ENCODE assay signal across 8 cellular contexts in the genomic region with DNA sequence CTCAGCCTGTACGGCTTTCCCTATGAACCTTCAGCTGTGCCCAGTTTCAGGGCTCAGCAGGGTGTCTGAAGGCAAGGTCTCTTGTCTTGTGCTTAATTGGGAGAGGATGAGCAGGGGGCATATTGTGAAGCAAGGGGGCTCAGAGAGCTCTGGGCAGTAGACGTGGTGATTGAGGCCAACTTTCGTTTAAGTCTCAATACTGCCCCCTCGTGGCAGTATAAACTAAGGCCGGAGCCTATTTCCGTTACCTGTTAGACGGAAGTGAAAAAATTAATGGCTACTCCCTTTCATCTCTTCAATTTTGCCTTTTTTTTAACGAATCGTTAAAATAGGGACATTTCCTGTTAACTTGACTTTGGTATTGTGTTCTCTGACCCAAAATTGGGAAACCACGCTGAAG.
DNase-seq lines count a peak whose midpoint lies in the region; ATAC-seq and TF ChIP-seq lines count a peak whose summit lies in the region.

No MANE protein-coding gene starts in this region.

- H3K27ac ChIP-seq in PC-3 (ENCODE audit: low read length) = no peak overlapping the region
- peak overlapping the region in 41 of 59 donors; percentile 3 to 80 (median 43) for H3K27ac ChIP-seq in dorsolateral prefrontal cortex
- no peak overlapping the region for H3K27ac ChIP-seq in mesendoderm (ENCODE audit: low read depth, low read length)

- H2AK5ac ChIP-seq in mesendoderm (ENCODE audit: low read length) = no peak overlapping the region

- no peak overlapping the region for H3K18ac ChIP-seq in mesendoderm (ENCODE audit: low read length)

- intact Hi-C loops in PC-3 (cut with micrococcal nuclease) (loop anchor here (5.0 kb wide), 1 partner anchor 275 kb away; the partner anchor contains the start of gene APOB), dorsolateral prefrontal cortex (cut with DNase I) (loop anchor here (1.0 to 5.0 kb wide), 6 partner anchors 40 to 275 kb away; partner anchors contain the start of gene APOB (in 1 of the 2))

- H2BK120ac ChIP-seq in mesendoderm (ENCODE audit: low read depth, low read length) = no peak overlapping the region

- no peak overlapping the region for H4K5ac ChIP-seq in mesendoderm (ENCODE audit: low read length)

- H3K4me2 ChIP-seq in PC-3 (ENCODE audit: low read length) (no peak overlapping the region), mesendoderm (ENCODE audit: low read length) (no peak overlapping the region)

- no peaks in the 10 kb centered on the region for H3F3A ChIP-seq in PC-3 (ENCODE audit: low read length, unreplicated experiment)

- H3K56ac ChIP-seq in mesendoderm (ENCODE audit: low read length) = no peak overlapping the region

- no peak overlapping the region for H3K4ac ChIP-seq in mesendoderm (ENCODE audit: low read depth, low read length)

- H3K9ac ChIP-seq in PC-3 (ENCODE audit: low read length) (no peak overlapping the region), mesendoderm (ENCODE audit: low read length) (no peak overlapping the region)

- no peaks in the 10 kb centered on the region for H3K79me1 ChIP-seq in mesendoderm (ENCODE audit: low read length)

- POLR2A ChIA-PET in PC-3 (lab: Charles Lee; ENCODE audit: unreplicated experiment) = no interaction called here

- H3K9me2 ChIP-seq in PC-3 (replicated peaks; ENCODE audit: low read length) = no peaks in the 10 kb centered on the region

- no peaks in the 10 kb centered on the region for H3K36me3 ChIP-seq in PC-3 (ENCODE audit: low read depth, low read length)
- no peaks in the 10 kb centered on the region for H3K36me3 ChIP-seq in mesendoderm (ENCODE audit: control insufficient read depth, insufficient read depth, low read length)

- no peaks in the 10 kb centered on the region for H3K79me2 ChIP-seq in PC-3 (ENCODE audit: low read length)
- no peaks in the 10 kb centered on the region for H3K79me2 ChIP-seq in mesendoderm (ENCODE audit: control insufficient read depth, insufficient read depth, low read length)

- peak; percentile 60 for TF ChIP-seq CTCF in PC-3 (conservative IDR thresholded peaks at IDR 0.05; ENCODE audit: low read depth, low read length)
- TF ChIP-seq CTCF in dorsolateral prefrontal cortex (IDR thresholded peaks at IDR 0.05 in 54 of 56, conservative IDR thresholded peaks at IDR 0.05 in 2 of 56; ENCODE audit: low read depth in 1 of 56, partially characterized antibody in 56 of 56) = peak; percentile 42 to 96 (median 82)

- H4K8ac ChIP-seq in mesendoderm (ENCODE audit: low read depth, low read length) = no peak overlapping the region

- H2AFZ ChIP-seq in PC-3 (ENCODE audit: low read length) = no peak overlapping the region

- H3K23ac ChIP-seq in mesendoderm (ENCODE audit: low read length) = no peak overlapping the region

- BruUV-seq in PC-3 (replicated peaks; lab: Mats Ljungman, UMichigan) = no TSS peak

- ATAC-seq in GM18861 (IDR thresholded peaks at IDR 0.05; ENCODE audit: unreplicated experiment) (peak; percentile 79), HG03103 (IDR thresholded peaks at IDR 0.05; ENCODE audit: low read depth, unreplicated experiment) (peak; percentile 88), PC-3 (no peak)

- no CpG with 5 or more reads among the region's 10 CpGs for WGBS in mesendoderm (ENCODE audit: extremely low coverage, insufficient coverage, low lambda C conversion rate)

- no peaks in the 10 kb centered on the region for H3K27me3 ChIP-seq in PC-3 (ENCODE audit: low read length)
- no peaks in the 10 kb centered on the region for H3K27me3 ChIP-seq in dorsolateral prefrontal cortex
- no peaks in the 10 kb centered on the region for H3K27me3 ChIP-seq in mesendoderm (ENCODE audit: insufficient read depth, low read length, poor library complexity)

- no peak overlapping the region for H2BK5ac ChIP-seq in mesendoderm (ENCODE audit: low read length)

- no peak overlapping the region for H3K4me3 ChIP-seq in PC-3 (ENCODE audit: low read length)
- H3K4me3 ChIP-seq in dorsolateral prefrontal cortex = no peak overlapping the region
- H3K4me3 ChIP-seq in mesendoderm (ENCODE audit: low read length) = no peak overlapping the region

- CTCF ChIA-PET in PC-3 (lab: Charles Lee) = no interaction called here

- DNase-seq in DMS53 treated with DMSO at 0.1 percent for 48 hours (lab: John Stamatoyannopoulos, UW; ENCODE audit: unreplicated experiment) = peak; percentile 50
- peak; percentile 38 for DNase-seq in PC-3
- DNase-seq in dorsolateral prefrontal cortex = peak in 9 of 10 donors; percentile 34 to 78 (median 59)
- peak; percentile 79 for DNase-seq in mesendoderm
- DNase-seq in amniotic stem cell (lab: John Stamatoyannopoulos, UW) = no peak
- DNase-seq in DMS79 treated with DMSO at 0.1 percent for 48 hours (lab: John Stamatoyannopoulos, UW) = no peak

- H3K4me1 ChIP-seq in PC-3 (ENCODE audit: insufficient read depth, low read length) = no peaks in the 10 kb centered on the region
- no peaks in the 10 kb centered on the region for H3K4me1 ChIP-seq in mesendoderm (ENCODE audit: control insufficient read depth, low read depth, low read length)

- no peaks in the 10 kb centered on the region for H4K20me1 ChIP-seq in PC-3 (ENCODE audit: low read length)

- H3K9me3 ChIP-seq in PC-3 (ENCODE audit: low read length) = 0 out of 2 replicates have a peak, but pooled peaks cover 6% of the 10 kb centered on the region

- H2BK15ac ChIP-seq in mesendoderm (replicated peaks; ENCODE audit: low read depth) = no peak overlapping the region

Comparison
In these comparisons a context has a peak if more than half of its experiments do, and no peak if none do; other contexts are left out.
1. DNase-seq: peak in DMS53 treated with DMSO at 0.1 percent for 48 hours (single experiment), PC-3 (single experiment), dorsolateral prefrontal cortex (9 of 10) and mesendoderm (single experiment); none in amniotic stem cell (single experiment) and DMS79 treated with DMSO at 0.1 percent for 48 hours (single experiment).
2. H3K27ac ChIP-seq: peak in dorsolateral prefrontal cortex (41 of 59); none in PC-3 (single experiment) and mesendoderm (single experiment).